1 cellular context compared by ENCODE assay signal in genomic region chr17:75205037-75205792, GRCh38.
TF ChIP-seq lines count a peak whose summit lies in the region.

A gene with protein sequence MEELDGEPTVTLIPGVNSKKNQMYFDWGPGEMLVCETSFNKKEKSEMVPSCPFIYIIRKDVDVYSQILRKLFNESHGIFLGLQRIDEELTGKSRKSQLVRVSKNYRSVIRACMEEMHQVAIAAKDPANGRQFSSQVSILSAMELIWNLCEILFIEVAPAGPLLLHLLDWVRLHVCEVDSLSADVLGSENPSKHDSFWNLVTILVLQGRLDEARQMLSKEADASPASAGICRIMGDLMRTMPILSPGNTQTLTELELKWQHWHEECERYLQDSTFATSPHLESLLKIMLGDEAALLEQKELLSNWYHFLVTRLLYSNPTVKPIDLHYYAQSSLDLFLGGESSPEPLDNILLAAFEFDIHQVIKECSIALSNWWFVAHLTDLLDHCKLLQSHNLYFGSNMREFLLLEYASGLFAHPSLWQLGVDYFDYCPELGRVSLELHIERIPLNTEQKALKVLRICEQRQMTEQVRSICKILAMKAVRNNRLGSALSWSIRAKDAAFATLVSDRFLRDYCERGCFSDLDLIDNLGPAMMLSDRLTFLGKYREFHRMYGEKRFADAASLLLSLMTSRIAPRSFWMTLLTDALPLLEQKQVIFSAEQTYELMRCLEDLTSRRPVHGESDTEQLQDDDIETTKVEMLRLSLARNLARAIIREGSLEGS (plus strand): TSS chr17:75205679. CDS start chr17:75205762, 83 bp downstream.

TF ChIP-seq in HEK293, 187 proteins besides CTCF, POLR2A, EP300 and RAD21 (continued from another document and continues in another):
- TF ChIP-seq, protein P1, sequence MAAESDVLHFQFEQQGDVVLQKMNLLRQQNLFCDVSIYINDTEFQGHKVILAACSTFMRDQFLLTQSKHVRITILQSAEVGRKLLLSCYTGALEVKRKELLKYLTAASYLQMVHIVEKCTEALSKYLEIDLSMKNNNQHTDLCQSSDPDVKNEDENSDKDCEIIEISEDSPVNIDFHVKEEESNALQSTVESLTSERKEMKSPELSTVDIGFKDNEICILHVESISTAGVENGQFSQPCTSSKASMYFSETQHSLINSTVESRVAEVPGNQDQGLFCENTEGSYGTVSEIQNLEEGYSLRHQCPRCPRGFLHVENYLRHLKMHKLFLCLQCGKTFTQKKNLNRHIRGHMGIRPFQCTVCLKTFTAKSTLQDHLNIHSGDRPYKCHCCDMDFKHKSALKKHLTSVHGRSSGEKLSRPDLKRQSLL (tag by site-specific recombination; IDR thresholded peaks at IDR 0.05): peak; percentile 65
- TF ChIP-seq ZNF624 (tag by site-specific recombination; IDR thresholded peaks at IDR 0.05) (no peak), SP3 (tag by site-specific recombination; IDR thresholded peaks at IDR 0.05) (peak; percentile 80), ZNF335 (tag by site-specific recombination; conservative IDR thresholded peaks at IDR 0.05) (peak; percentile 100), ZNF501 (tag by site-specific recombination; IDR thresholded peaks at IDR 0.05) (peak; percentile 76), ZBTB7A (tag by site-specific recombination; IDR thresholded peaks at IDR 0.05; ENCODE audit: low read depth) (peak; percentile 47; the same call in 1 of the 2 replicates), ZNF341 (tag by site-specific recombination; IDR thresholded peaks at IDR 0.05; ENCODE audit: low read depth) (peak; percentile 89), MYNN (tag by site-specific recombination; IDR thresholded peaks at IDR 0.05; ENCODE audit: borderline replicate concordance) (no peak), ZNF518A (tag by site-specific recombination; conservative IDR thresholded peaks at IDR 0.05; ENCODE audit: low read depth) (peak; percentile 29), ZNF169 (tag by site-specific recombination; IDR thresholded peaks at IDR 0.05) (no peak), ZNF660 (tag by site-specific recombination; IDR thresholded peaks at IDR 0.05) (peak; percentile 82), OSR2 (tag by site-specific recombination; IDR thresholded peaks at IDR 0.05) (no peak), ZNF561 (tag by site-specific recombination; IDR thresholded peaks at IDR 0.05; ENCODE audit: borderline replicate concordance) (peak; percentile 30; the same call in 1 of the 2 replicates), SETDB1 (IDR thresholded peaks at IDR 0.05; ENCODE audit: insufficient read length, low read length) (peak; percentile 52), ZBTB20 (tag by site-specific recombination; IDR thresholded peaks at IDR 0.05) (peak; percentile 26; the same call in 1 of the 2 replicates), HOXC10 (CRISPR knock-in tag; IDR thresholded peaks at IDR 0.05) (peak; percentile 97), ZBTB11 (tag by site-specific recombination; conservative IDR thresholded peaks at IDR 0.05; ENCODE audit: low read depth) (peak; percentile 28; the same call in 1 of the 2 replicates), ZXDB (tag by site-specific recombination; IDR thresholded peaks at IDR 0.05) (peak; percentile 84), ZNF610 (tag by site-specific recombination; IDR thresholded peaks at IDR 0.05; ENCODE audit: borderline replicate concordance) (peak; percentile 43; the same call in 1 of the 2 replicates), ZNF302 (tag by site-specific recombination; IDR thresholded peaks at IDR 0.05; ENCODE audit: low read depth) (no peak), GLI2 (tag by site-specific recombination; IDR thresholded peaks at IDR 0.05; ENCODE audit: borderline replicate concordance, low read depth) (no peak), YY1 (tag by site-specific recombination; IDR thresholded peaks at IDR 0.05) (peak; percentile 63), ZBTB8A (tag by site-specific recombination; IDR thresholded peaks at IDR 0.05) (peak; percentile 51), ZNF692 (tag by site-specific recombination; IDR thresholded peaks at IDR 0.05) (peak; percentile 34; the same call in 1 of the 2 replicates), ZNF133 (tag by site-specific recombination; IDR thresholded peaks at IDR 0.05) (0 out of 2 replicates have a peak, but pooled peaks have one; percentile 42), ZFP69B (tag by site-specific recombination; IDR thresholded peaks at IDR 0.05) (peak; percentile 6; the same call in 1 of the 2 replicates), ZNF324 (tag by site-specific recombination; IDR thresholded peaks at IDR 0.05) (peak; percentile 80), ZNF629 (tag by site-specific recombination; IDR thresholded peaks at IDR 0.05) (peak; percentile 81), GLIS2 (tag by site-specific recombination; IDR thresholded peaks at IDR 0.05) (peak; percentile 93), OVOL3 (tag by site-specific recombination; IDR thresholded peaks at IDR 0.05) (peak; percentile 7; the same call in 1 of the 2 replicates), RBAK (tag by site-specific recombination; IDR thresholded peaks at IDR 0.05) (no peak), ZIC2 (tag by site-specific recombination; IDR thresholded peaks at IDR 0.05) (peak; percentile 94), ZNF16 (tag by site-specific recombination; IDR thresholded peaks at IDR 0.05; ENCODE audit: low read depth) (no peak), YY2 (tag by site-specific recombination; IDR thresholded peaks at IDR 0.05) (peak; percentile 82), KLF8 (tag by site-specific recombination; IDR thresholded peaks at IDR 0.05) (peak; percentile 95), KLF16 (tag by site-specific recombination; IDR thresholded peaks at IDR 0.05) (peak; percentile 77), EGR2 (tag by site-specific recombination; IDR thresholded peaks at IDR 0.05; ENCODE audit: low read depth) (0 out of 2 replicates have a peak, but pooled peaks have one; percentile 19)
- TF ChIP-seq, protein P2, sequence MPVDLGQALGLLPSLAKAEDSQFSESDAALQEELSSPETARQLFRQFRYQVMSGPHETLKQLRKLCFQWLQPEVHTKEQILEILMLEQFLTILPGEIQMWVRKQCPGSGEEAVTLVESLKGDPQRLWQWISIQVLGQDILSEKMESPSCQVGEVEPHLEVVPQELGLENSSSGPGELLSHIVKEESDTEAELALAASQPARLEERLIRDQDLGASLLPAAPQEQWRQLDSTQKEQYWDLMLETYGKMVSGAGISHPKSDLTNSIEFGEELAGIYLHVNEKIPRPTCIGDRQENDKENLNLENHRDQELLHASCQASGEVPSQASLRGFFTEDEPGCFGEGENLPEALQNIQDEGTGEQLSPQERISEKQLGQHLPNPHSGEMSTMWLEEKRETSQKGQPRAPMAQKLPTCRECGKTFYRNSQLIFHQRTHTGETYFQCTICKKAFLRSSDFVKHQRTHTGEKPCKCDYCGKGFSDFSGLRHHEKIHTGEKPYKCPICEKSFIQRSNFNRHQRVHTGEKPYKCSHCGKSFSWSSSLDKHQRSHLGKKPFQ (tag by site-specific recombination; IDR thresholded peaks at IDR 0.05): peak; percentile 73; the same call in 1 of the 2 replicates
- TF ChIP-seq, protein P3, sequence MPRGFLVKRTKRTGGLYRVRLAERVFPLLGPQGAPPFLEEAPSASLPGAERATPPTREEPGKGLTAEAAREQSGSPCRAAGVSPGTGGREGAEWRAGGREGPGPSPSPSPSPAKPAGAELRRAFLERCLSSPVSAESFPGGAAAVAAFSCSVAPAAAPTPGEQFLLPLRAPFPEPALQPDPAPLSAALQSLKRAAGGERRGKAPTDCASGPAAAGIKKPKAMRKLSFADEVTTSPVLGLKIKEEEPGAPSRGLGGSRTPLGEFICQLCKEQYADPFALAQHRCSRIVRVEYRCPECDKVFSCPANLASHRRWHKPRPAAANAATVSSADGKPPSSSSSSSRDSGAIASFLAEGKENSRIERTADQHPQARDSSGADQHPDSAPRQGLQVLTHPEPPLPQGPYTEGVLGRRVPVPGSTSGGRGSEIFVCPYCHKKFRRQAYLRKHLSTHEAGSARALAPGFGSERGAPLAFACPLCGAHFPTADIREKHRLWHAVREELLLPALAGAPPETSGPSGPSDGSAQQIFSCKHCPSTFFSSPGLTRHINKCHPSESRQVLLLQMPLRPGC (tag by site-specific recombination; IDR thresholded peaks at IDR 0.05): peak; percentile 31; the same call in 1 of the 2 replicates
- TF ChIP-seq, protein P4, sequence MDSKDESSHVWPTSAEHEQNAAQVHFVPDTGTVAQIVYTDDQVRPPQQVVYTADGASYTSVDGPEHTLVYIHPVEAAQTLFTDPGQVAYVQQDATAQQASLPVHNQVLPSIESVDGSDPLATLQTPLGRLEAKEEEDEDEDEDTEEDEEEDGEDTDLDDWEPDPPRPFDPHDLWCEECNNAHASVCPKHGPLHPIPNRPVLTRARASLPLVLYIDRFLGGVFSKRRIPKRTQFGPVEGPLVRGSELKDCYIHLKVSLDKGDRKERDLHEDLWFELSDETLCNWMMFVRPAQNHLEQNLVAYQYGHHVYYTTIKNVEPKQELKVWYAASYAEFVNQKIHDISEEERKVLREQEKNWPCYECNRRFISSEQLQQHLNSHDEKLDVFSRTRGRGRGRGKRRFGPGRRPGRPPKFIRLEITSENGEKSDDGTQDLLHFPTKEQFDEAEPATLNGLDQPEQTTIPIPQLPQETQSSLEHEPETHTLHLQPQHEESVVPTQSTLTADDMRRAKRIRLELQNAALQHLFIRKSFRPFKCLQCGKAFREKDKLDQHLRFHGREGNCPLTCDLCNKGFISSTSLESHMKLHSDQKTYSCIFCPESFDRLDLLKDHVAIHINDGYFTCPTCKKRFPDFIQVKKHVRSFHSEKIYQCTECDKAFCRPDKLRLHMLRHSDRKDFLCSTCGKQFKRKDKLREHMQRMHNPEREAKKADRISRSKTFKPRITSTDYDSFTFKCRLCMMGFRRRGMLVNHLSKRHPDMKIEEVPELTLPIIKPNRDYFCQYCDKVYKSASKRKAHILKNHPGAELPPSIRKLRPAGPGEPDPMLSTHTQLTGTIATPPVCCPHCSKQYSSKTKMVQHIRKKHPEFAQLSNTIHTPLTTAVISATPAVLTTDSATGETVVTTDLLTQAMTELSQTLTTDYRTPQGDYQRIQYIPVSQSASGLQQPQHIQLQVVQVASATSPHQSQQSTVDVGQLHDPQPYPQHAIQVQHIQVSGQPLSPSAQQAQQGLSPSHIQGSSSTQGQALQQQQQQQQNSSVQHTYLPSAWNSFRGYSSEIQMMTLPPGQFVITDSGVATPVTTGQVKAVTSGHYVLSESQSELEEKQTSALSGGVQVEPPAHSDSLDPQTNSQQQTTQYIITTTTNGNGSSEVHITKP (tag by site-specific recombination; IDR thresholded peaks at IDR 0.05): peak; percentile 95
